18 cellular contexts compared by ENCODE assay signal in genomic region chr7:139482122-139482521, GRCh38. TPM values are rescaled to one million over a fixed set of nuclear protein-coding genes. Genes with fewer than 3 reads are reported as not detected.
DNase-seq lines count a peak whose midpoint lies in the region; ATAC-seq and TF ChIP-seq lines count a peak whose summit lies in the region.
"Had no signal": no experiment of that assay in that cellular context is flagged by ENCODE, and none has a peak within 500 bp of the region (broad histone marks: within the 10 kb centered on the region; RNA-seq: fewer than 3 reads in every experiment).

No MANE protein-coding gene starts in this region.

- no peak overlapping the region for H3K14ac ChIP-seq in IMR-90 (replicated peaks; ENCODE audit: low read depth, low read length)

- H3K27ac ChIP-seq in IMR-90 (ENCODE audit: insufficient read depth, low read length) (no peak overlapping the region), hepatocyte (no peak overlapping the region), suprapubic skin (no peak overlapping the region), RWPE1 (no peak overlapping the region)
- H3K27ac ChIP-seq: coronary artery, gastroesophageal sphincter had no signal

- no peak for TF ChIP-seq CTCF in IMR-90 (conservative IDR thresholded peaks at IDR 0.05; ENCODE audit: low read depth, low read length)
- TF ChIP-seq CTCF in hepatocyte (IDR thresholded peaks at IDR 0.05; ENCODE audit: poor library complexity): no peak
- no peak for TF ChIP-seq CTCF in suprapubic skin (IDR thresholded peaks at IDR 0.05)
- no peak for TF ChIP-seq CTCF in RWPE1 (conservative IDR thresholded peaks at IDR 0.05; ENCODE audit: low read depth)

- no peak for TF ChIP-seq EP300 in suprapubic skin (IDR thresholded peaks at IDR 0.05)

- no peaks in the 10 kb centered on the region for H3K36me3 Mint-ChIP-seq in activated naive CD4-positive, alpha-beta T cell treated with anti-CD3 and anti-CD28 coated beads, Interleukin-2, amount 50 U/mL, for 24 hours

- H2AFZ ChIP-seq in IMR-90 (replicated peaks; ENCODE audit: low read length, poor library complexity): no peak overlapping the region
- H2AFZ ChIP-seq in hepatocyte: no peak overlapping the region

- H3K27me3 Mint-ChIP-seq in activated naive CD4-positive, alpha-beta T cell treated with anti-CD3 and anti-CD28 coated beads, Interleukin-2, amount 50 U/mL, for 24 hours: peaks cover 20% of the 10 kb centered on the region

- no peak overlapping the region for H4K5ac ChIP-seq in IMR-90 (ENCODE audit: low read depth, low read length)

- ATAC-seq in IMR-90 (ENCODE audit: low read depth): no peak
- ATAC-seq in HG02840 (IDR thresholded peaks at IDR 0.05; ENCODE audit: low FRiP score, unreplicated experiment): no peak

- intact Hi-C loops in IMR-90 (cut with micrococcal nuclease): no loop called here

- H3K27ac Mint-ChIP-seq in activated naive CD4-positive, alpha-beta T cell treated with anti-CD3 and anti-CD28 coated beads, Interleukin-2, amount 50 U/mL, for 24 hours: no peak overlapping the region

- no peak for TF ChIP-seq POLR2A in IMR-90 (IDR thresholded peaks at IDR 0.05; ENCODE audit: low read depth, low read length)
- TF ChIP-seq POLR2A in suprapubic skin (IDR thresholded peaks at IDR 0.05): no peak

- H3K9me3 ChIP-seq in IMR-90 (ENCODE audit: control insufficient read depth, insufficient read depth, low read length) (no peaks in the 10 kb centered on the region; the same call in 1 of the 2 replicates), hepatocyte (ENCODE audit: low read depth) (no peaks in the 10 kb centered on the region), suprapubic skin (no peaks in the 10 kb centered on the region)
- H3K9me3 ChIP-seq: gastroesophageal sphincter had no signal

- no peak overlapping the region for H2BK15ac ChIP-seq in IMR-90 (ENCODE audit: low read depth, low read length)

- TF ChIP-seq RAD21 in IMR-90 (IDR thresholded peaks at IDR 0.05; ENCODE audit: low read length): no peak

- H3K18ac ChIP-seq in IMR-90 (ENCODE audit: low read depth, low read length): no peak overlapping the region

- no peaks in the 10 kb centered on the region for H3K79me1 ChIP-seq in IMR-90 (ENCODE audit: low read depth in 1 of 2, low read length in 2 of 2)

- H3K4me1 Mint-ChIP-seq in activated naive CD4-positive, alpha-beta T cell treated with anti-CD3 and anti-CD28 coated beads, Interleukin-2, amount 50 U/mL, for 24 hours: no peaks in the 10 kb centered on the region

- no peak overlapping the region for H4K8ac ChIP-seq in IMR-90 (ENCODE audit: low read depth in 2 of 2, low read length in 2 of 2)

- in situ Hi-C loops in IMR-90 (cut with MboI; ENCODE audit: low sequenced_read_pairs): no loop called here

- no peaks in the 10 kb centered on the region for H3K9me2 ChIP-seq in hepatocyte (replicated peaks; ENCODE audit: insufficient read depth)

- no peak overlapping the region for H2BK5ac ChIP-seq in IMR-90 (ENCODE audit: low read depth, low read length, poor library complexity, severe bottlenecking)

- no peak overlapping the region for H3K4me3 ChIP-seq in IMR-90 (ENCODE audit: insufficient read depth, low read depth, low read length)
- no peak overlapping the region for H3K4me3 ChIP-seq in hepatocyte
- H3K4me3 ChIP-seq in suprapubic skin: peak overlapping the region; percentile 41

- H3K9me1 ChIP-seq in IMR-90 (ENCODE audit: insufficient read depth, low read length): no peaks in the 10 kb centered on the region

- H2AK9ac ChIP-seq in IMR-90 (replicated peaks; ENCODE audit: low read depth, low read length, poor library complexity): no peak overlapping the region

- no peak overlapping the region for H2BK20ac ChIP-seq in IMR-90 (ENCODE audit: low read depth, low read length)

- peaks cover 64% of the 10 kb centered on the region for H3K27me3 ChIP-seq in IMR-90 (ENCODE audit: control insufficient read depth, insufficient read depth, low read length)
- H3K27me3 ChIP-seq in hepatocyte: peaks cover 47% of the 10 kb centered on the region
- peaks cover 49% of the 10 kb centered on the region for H3K27me3 ChIP-seq in suprapubic skin

- H3K9ac ChIP-seq in IMR-90 (ENCODE audit: low read depth, low read length): no peak overlapping the region

- H3K9me3 Mint-ChIP-seq in activated naive CD4-positive, alpha-beta T cell treated with anti-CD3 and anti-CD28 coated beads, Interleukin-2, amount 50 U/mL, for 24 hours: no peaks in the 10 kb centered on the region

- H3K36me3 ChIP-seq in IMR-90 (ENCODE audit: control insufficient read depth, insufficient read depth, low read length) (no peaks in the 10 kb centered on the region), hepatocyte (replicated peaks; ENCODE audit: insufficient read depth, low read depth) (no peaks in the 10 kb centered on the region), suprapubic skin (no peaks in the 10 kb centered on the region)
- H3K36me3 ChIP-seq: gastroesophageal sphincter had no signal

- dilution Hi-C loops in IMR-90 (cut with HindIII; ENCODE audit: low sequenced_read_pairs, unreplicated experiment): no loop called here

- no TSS peak for BruUV-seq in IMR-90 (replicated peaks; lab: Mats Ljungman, UMichigan)

- peaks cover 5% of the 10 kb centered on the region; the same call in 1 of the 2 replicates for H4K20me1 ChIP-seq in IMR-90 (ENCODE audit: insufficient read depth, low read length)
- no peaks in the 10 kb centered on the region for H4K20me1 ChIP-seq in hepatocyte (ENCODE audit: insufficient read depth, poor library complexity, severe bottlenecking)

- H3K23ac ChIP-seq in IMR-90 (ENCODE audit: low read depth, low read length): peak overlapping the region; percentile 38; the same call in 1 of the 2 replicates

- CTCF ChIA-PET in IMR-90 (lab: Yijun Ruan, JAX) (no interaction called here), RWPE1 (lab: Yijun Ruan, JAX) (interaction anchor here (0.6 kb wide), 1 partner anchor 57 kb away, joined by 3 read pairs; no protein-coding TSS in a partner anchor)

- no peak overlapping the region for H4K91ac ChIP-seq in IMR-90 (ENCODE audit: insufficient read depth, low read depth, low read length)

- DNase-seq in activated naive CD4-positive, alpha-beta T cell treated with Interleukin-2 at 50 U/mL for 16 hours: no peak
- DNase-seq in IMR-90: no peak
- DNase-seq in hepatocyte (ENCODE audit: low spot score): no peak
- no peak for DNase-seq in suprapubic skin (ENCODE audit: low spot score in 2 of 2)
- DNase-seq in kidney tubule cell (ENCODE audit: low spot score): no peak
- DNase-seq in RWPE1 (ENCODE audit: low spot score): no peak
- DNase-seq: MM.1S, NCI-H1930, NCI-H510A, nucleus accumbens, SHP77 treated with DMSO at 0.1 percent for 48 hours had no signal

- H2AK5ac ChIP-seq in IMR-90 (ENCODE audit: low read depth, low read length): no peak overlapping the region

- no peaks in the 10 kb centered on the region for H3K79me2 ChIP-seq in hepatocyte

- no peak overlapping the region for H3K4me2 ChIP-seq in IMR-90 (ENCODE audit: low read depth, low read length)
- H3K4me2 ChIP-seq in hepatocyte: peak overlapping the region; percentile 81

- peak overlapping the region; percentile 73 for H3K4me3 Mint-ChIP-seq in activated naive CD4-positive, alpha-beta T cell treated with anti-CD3 and anti-CD28 coated beads, Interleukin-2, amount 50 U/mL, for 24 hours

- WGBS in IMR-90 (ENCODE audit: extremely low coverage in 2 of 2, insufficient read length in 1 of 2), 2 experiments: 40% methylated on average over 1 of the region's 8 CpGs; no CpG with 5 or more reads in 1 of the 2 experiments
- 69% methylated on average over 7 of the region's 8 CpGs for WGBS in hepatocyte (ENCODE audit: low lambda C conversion rate, missing lambda C conversion rate)
- 70% methylated on average over 8 of the region's 8 CpGs for WGBS in suprapubic skin

- H3K56ac ChIP-seq in IMR-90 (ENCODE audit: extremely low read depth, insufficient read depth, low read length): no peak overlapping the region

- H3K4me1 ChIP-seq in IMR-90 (ENCODE audit: control insufficient read depth, insufficient read depth, low read length) (peaks cover 3% of the 10 kb centered on the region; the same call in 1 of the 2 replicates), hepatocyte (ENCODE audit: insufficient read depth) (peaks cover 9% of the 10 kb centered on the region), suprapubic skin (peaks cover 31% of the 10 kb centered on the region)

- H2BK120ac ChIP-seq in IMR-90 (ENCODE audit: low read depth, low read length): no peak overlapping the region

- POLR2A ChIA-PET in IMR-90 (lab: Charles Lee; ENCODE audit: unreplicated experiment): no interaction called here
- POLR2A ChIA-PET in RWPE1 (lab: Yijun Ruan, JAX; ENCODE audit: low non-redundant PET): no interaction called here

- no peak overlapping the region for H3K4ac ChIP-seq in IMR-90 (ENCODE audit: low read depth, low read length)

TF ChIP-seq in IMR-90, 13 proteins besides CTCF, POLR2A, EP300 and RAD21 (continues in another document):
- TF ChIP-seq RFX5 (IDR thresholded peaks at IDR 0.05; ENCODE audit: low read depth, low read length): no peak
- TF ChIP-seq USF2 (IDR thresholded peaks at IDR 0.05; ENCODE audit: low read depth, low read length): no peak
- TF ChIP-seq MXI1 (IDR thresholded peaks at IDR 0.05; ENCODE audit: borderline replicate concordance, low read depth, low read length): no peak
- no peak for TF ChIP-seq CEBPB (IDR thresholded peaks at IDR 0.05; ENCODE audit: low read depth, low read length)
- TF ChIP-seq BHLHE40 (IDR thresholded peaks at IDR 0.05; ENCODE audit: low read depth, low read length): no peak
- TF ChIP-seq NFE2L2 (IDR thresholded peaks at IDR 0.05; ENCODE audit: low read depth, low read length): no peak
- no peak for TF ChIP-seq SMC3 (IDR thresholded peaks at IDR 0.05; ENCODE audit: low read depth, low read length)

RNA-seq across cellular contexts. Expression of gene KLRG2, which starts 1.4 kb away (rescaled TPM):
- total RNA-seq in IMR-90 (2012; rRNA removed) (under 0.01 TPM in 1 of 2 replicates, not detected in the other), hepatocyte (0.08 and 0.23 TPM in 2 replicates), suprapubic skin (1 to 10 TPM; 4.3 to 6.5 (median 5.7) TPM)
- polyA plus RNA-seq in IMR-90 (2012; rRNA removed) (0.03 and 0.04 TPM in 2 replicates), hepatocyte (0.07 TPM in 1 of 2 replicates, not detected in the other)
- 0.01 and 0.03 TPM in 2 replicates for polyA plus RNA-seq in IMR-90 (2012; cell fraction: cytosol; rRNA removed)
- not detected in 2 replicates for polyA plus RNA-seq in IMR-90 (2012; cell fraction: nucleus; rRNA removed; ENCODE audit: low replicate concordance)
- total RNA-seq: HepG2 had no signal
- polyA plus RNA-seq: HepG2 had no signal

RNA-seq across cellular contexts. Expression of gene CLEC2L, which starts 41.4 kb away (rescaled TPM):
- not detected in 2 replicates for total RNA-seq in IMR-90 (2012; rRNA removed)
- polyA plus RNA-seq in IMR-90 (2012; rRNA removed): not detected in 2 replicates
- not detected in 2 replicates for polyA plus RNA-seq in IMR-90 (2012; cell fraction: cytosol; rRNA removed)
- 0.03 and 0.07 TPM in 2 replicates for polyA plus RNA-seq in IMR-90 (2012; cell fraction: nucleus; rRNA removed; ENCODE audit: low replicate concordance)
- total RNA-seq in hepatocyte: not detected in 2 replicates
- not detected in 2 replicates for polyA plus RNA-seq in hepatocyte
- total RNA-seq in suprapubic skin: under 1 TPM in 1 of 4 donors, not detected in 3; 0.34 TPM
- total RNA-seq: astrocyte, epithelial cell of proximal tubule had no signal
